1 cellular context compared by ENCODE assay signal in genomic region chr7:91922857-91923256, GRCh38.
TF ChIP-seq lines count a peak whose summit lies in the region.

No MANE protein-coding gene starts in this region.

TF ChIP-seq in IMR-90, 13 proteins besides CTCF, POLR2A, EP300 and RAD21:
- TF ChIP-seq USF2 (IDR thresholded peaks at IDR 0.05; ENCODE audit: low read depth, low read length) (no peak), CHD1 (IDR thresholded peaks at IDR 0.05; ENCODE audit: low read depth, low read length) (no peak), NFE2L2 (IDR thresholded peaks at IDR 0.05; ENCODE audit: low read depth, low read length) (no peak), FOS (IDR thresholded peaks at IDR 0.05; ENCODE audit: low read depth, low read length) (no peak), MAZ (IDR thresholded peaks at IDR 0.05; ENCODE audit: borderline replicate concordance, low read depth, low read length) (no peak), SMC3 (IDR thresholded peaks at IDR 0.05; ENCODE audit: low read depth, low read length) (no peak), MXI1 (IDR thresholded peaks at IDR 0.05; ENCODE audit: borderline replicate concordance, low read depth, low read length) (no peak), RCOR1 (IDR thresholded peaks at IDR 0.05; ENCODE audit: insufficient replicate concordance, low read length) (no peak), ELK1 (IDR thresholded peaks at IDR 0.05; ENCODE audit: borderline replicate concordance, low read depth, low read length) (no peak), MAFK (IDR thresholded peaks at IDR 0.05; ENCODE audit: low read depth, low read length) (no peak), RFX5 (IDR thresholded peaks at IDR 0.05; ENCODE audit: low read depth, low read length) (no peak), CEBPB (IDR thresholded peaks at IDR 0.05; ENCODE audit: low read depth, low read length) (no peak), BHLHE40 (IDR thresholded peaks at IDR 0.05; ENCODE audit: low read depth, low read length) (no peak)
